Comparison of ENCODE assay signal across 9 cellular contexts in the genomic region with DNA sequence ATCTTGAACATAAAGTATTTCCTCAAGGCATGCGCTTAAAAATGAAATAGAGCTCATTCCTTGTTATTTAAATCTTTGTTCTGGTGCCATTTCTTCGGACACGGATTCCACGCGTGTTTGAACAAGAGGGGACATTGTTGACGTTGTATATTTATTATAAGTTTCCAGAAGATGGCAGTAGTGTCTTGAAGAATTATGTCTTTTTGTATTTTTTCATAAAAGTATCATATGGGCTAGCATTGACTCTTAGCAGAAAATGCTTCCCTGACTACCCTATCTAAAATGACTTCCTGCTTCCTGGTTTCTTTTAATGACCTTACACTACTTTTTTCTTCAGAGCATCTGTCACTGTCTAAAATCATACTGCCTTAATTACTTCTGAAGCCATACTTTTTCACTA. TPM values are rescaled to one million over a fixed set of nuclear protein-coding genes. Genes with fewer than 3 reads are reported as not detected.
DNase-seq lines count a peak whose midpoint lies in the region; ATAC-seq and TF ChIP-seq lines count a peak whose summit lies in the region.
"Had no signal": no experiment of that assay in that cellular context is flagged by ENCODE, and none has a peak within 500 bp of the region (broad histone marks: within the 10 kb centered on the region; RNA-seq: fewer than 3 reads in every experiment).

No MANE protein-coding gene starts in this region.

- H3K27me3 Mint-ChIP-seq in T-helper 1 cell treated with Interleukin-12 subunit alpha and Interleukin-12 subunit beta and Interleukin-4 antibody, amounts not matched to agents 30 μg/mL and 1 μg/mL, for 36 hours (ENCODE audit: low read depth), result no peaks in the 10 kb centered on the region
- H3K27me3 Mint-ChIP-seq in glutamatergic neuron (ENCODE audit: unreplicated experiment), result no peaks in the 10 kb centered on the region

- ATAC-seq in GM18519 (IDR thresholded peaks at IDR 0.05; ENCODE audit: low FRiP score, unreplicated experiment) (no peak), GM21367 (IDR thresholded peaks at IDR 0.05; ENCODE audit: unreplicated experiment) (no peak)

- H3K4me3 Mint-ChIP-seq in T-helper 1 cell treated with Interleukin-12 subunit alpha and Interleukin-12 subunit beta and Interleukin-4 antibody, amounts not matched to agents 30 μg/mL and 1 μg/mL, for 36 hours, result no peak overlapping the region
- H3K4me3 Mint-ChIP-seq in glutamatergic neuron (ENCODE audit: unreplicated experiment), result no peak overlapping the region

- H3K36me3 Mint-ChIP-seq in T-helper 1 cell treated with Interleukin-12 subunit alpha and Interleukin-12 subunit beta and Interleukin-4 antibody, amounts not matched to agents 30 μg/mL and 1 μg/mL, for 36 hours (ENCODE audit: low read depth), result peaks cover 48% of the 10 kb centered on the region
- peaks cover 10% of the 10 kb centered on the region for H3K36me3 Mint-ChIP-seq in glutamatergic neuron (ENCODE audit: unreplicated experiment)

- TF ChIP-seq CTCF in glutamatergic neuron (IDR thresholded peaks at IDR 0.05; ENCODE audit: partially characterized antibody, unreplicated experiment), result no peak

- H3K9me3 Mint-ChIP-seq in T-helper 1 cell treated with Interleukin-12 subunit alpha and Interleukin-12 subunit beta and Interleukin-4 antibody, amounts not matched to agents 30 μg/mL and 1 μg/mL, for 36 hours, result no peaks in the 10 kb centered on the region
- H3K9me3 Mint-ChIP-seq in glutamatergic neuron (ENCODE audit: unreplicated experiment), result no peaks in the 10 kb centered on the region

- H3K4me1 Mint-ChIP-seq in T-helper 1 cell treated with Interleukin-12 subunit alpha and Interleukin-12 subunit beta and Interleukin-4 antibody, amounts not matched to agents 30 μg/mL and 1 μg/mL, for 36 hours (ENCODE audit: low read depth), result peaks cover 30% of the 10 kb centered on the region
- no peaks in the 10 kb centered on the region for H3K4me1 Mint-ChIP-seq in glutamatergic neuron (ENCODE audit: low read depth, unreplicated experiment)

- DNase-seq in AML-193 (lab: John Stamatoyannopoulos, UW), result peak; percentile 38 to 39
- DNase-seq in GM03348 (ENCODE audit: low spot score), result peak; percentile 16
- peak; percentile 10 for DNase-seq in iris pigment epithelial cell (ENCODE audit: low read depth)
- no peak for DNase-seq in NCI-H226
- no peak for DNase-seq in glutamatergic neuron
- DNase-seq: NCI-H524 treated with DMSO at 0.1 percent for 48 hours had no signal

- H3K27ac Mint-ChIP-seq in T-helper 1 cell treated with Interleukin-12 subunit alpha and Interleukin-12 subunit beta and Interleukin-4 antibody, amounts not matched to agents 30 μg/mL and 1 μg/mL, for 36 hours, result peak overlapping the region; percentile 1
- H3K27ac Mint-ChIP-seq in glutamatergic neuron (ENCODE audit: unreplicated experiment), result no peak overlapping the region

RNA-seq across cellular contexts. Expression of a gene that starts 20.4 kb away (rescaled TPM):
- total RNA-seq in glutamatergic neuron (ENCODE audit: unreplicated experiment), result 44.8 TPM

RNA-seq across cellular contexts. Expression of a gene that starts 50.1 kb away (rescaled TPM):
- not detected for total RNA-seq in glutamatergic neuron (ENCODE audit: unreplicated experiment)

Comparison
In these comparisons a context has a peak if more than half of its experiments do, and no peak if none do; other contexts are left out.
1. DNase-seq: peak in AML-193 (2 of 2), GM03348 (single experiment) and iris pigment epithelial cell (single experiment); none in NCI-H226 (single experiment) and glutamatergic neuron (single experiment).